ENCODE assay signal across 8 cellular contexts in genomic region chr14:104661783-104662182, GRCh38. TPM values are rescaled to one million over a fixed set of nuclear protein-coding genes. Genes with fewer than 3 reads are reported as not detected.
"Had no signal": no experiment of that assay in that cellular context is flagged by ENCODE, and none has a peak within 500 bp of the region (broad histone marks: within the 10 kb centered on the region; RNA-seq: fewer than 3 reads in every experiment).

No MANE protein-coding gene starts in this region.

RNA-seq across cellular contexts. Expression of gene TMEM179, which starts 57.2 kb away (rescaled TPM):
- total RNA-seq: dermis blood vessel endothelial cell; endothelial cell of umbilical vein; epithelial cell of proximal tubule; foreskin keratinocyte; naive thymus-derived CD8-positive, alpha-beta T cell; osteocyte; thoracic aorta; upper lobe of left lung had no signal
- polyA plus RNA-seq: foreskin keratinocyte; naive thymus-derived CD8-positive, alpha-beta T cell had no signal
